34 cellular contexts compared by ENCODE assay signal in genomic region chr11:2722955-2723354, GRCh38.
"Had no signal": no experiment of that assay in that cellular context is flagged by ENCODE, and none has a peak within 500 bp of the region (broad histone marks: within the 10 kb centered on the region; RNA-seq: fewer than 3 reads in every experiment).

No MANE protein-coding gene starts in this region.

- H3K27me3 ChIP-seq: dorsolateral prefrontal cortex, gastroesophageal sphincter, heart right ventricle had no signal

- H3K27me3 Mint-ChIP-seq: activated CD4-positive, alpha-beta memory T cell treated with anti-CD3 and anti-CD28 coated beads, Interleukin-2, amount 10 ng/mL, durations not matched to agents 7 days and 5 days; activated CD4-positive, alpha-beta T cell treated with anti-CD3 and anti-CD28 coated beads, Interleukin-2, amount 10 ng/mL, durations not matched to agents 7 days and 5 days; activated naive CD8-positive, alpha-beta T cell; activated T-cell treated with anti-CD3 and anti-CD28 coated beads, Interleukin-2, amount 50 U/mL, for 24 hours; activated T-helper 17 cell treated with anti-CD3 and anti-CD28 coated beads, Interleukin-2, amount 50 U/mL, for 72 hours; dendritic cell treated with granulocyte-macrophage colony-stimulating factor and Interleukin-4, amounts not matched to agents 40 ng/mL and 50 ng/mL, for 4 days; T-helper 17 cell had no signal

- FAIRE-seq: astrocyte, bronchial epithelial cell had no signal

- H3K4me3 Mint-ChIP-seq: activated CD4-positive, alpha-beta memory T cell treated with anti-CD3 and anti-CD28 coated beads, Interleukin-2, amount 10 ng/mL, durations not matched to agents 7 days and 5 days; activated CD4-positive, alpha-beta T cell treated with anti-CD3 and anti-CD28 coated beads, Interleukin-2, amount 10 ng/mL, durations not matched to agents 7 days and 5 days; activated naive CD8-positive, alpha-beta T cell; activated T-cell treated with anti-CD3 and anti-CD28 coated beads, Interleukin-2, amount 50 U/mL, for 24 hours; activated T-helper 17 cell treated with anti-CD3 and anti-CD28 coated beads, Interleukin-2, amount 50 U/mL, for 72 hours; central memory CD8-positive, alpha-beta T cell; dendritic cell treated with granulocyte-macrophage colony-stimulating factor and Interleukin-4, amounts not matched to agents 40 ng/mL and 50 ng/mL, for 4 days; endodermal cell; T-helper 17 cell; T-helper 2 cell treated with Interferon-gamma antibody and Interleukin-4, amounts not matched to agents 5 μg/mL and 100 μg/mL, for 36 hours had no signal

- H3K4me1 Mint-ChIP-seq: activated CD4-positive, alpha-beta memory T cell treated with anti-CD3 and anti-CD28 coated beads, Interleukin-2, amount 10 ng/mL, durations not matched to agents 7 days and 5 days; activated CD4-positive, alpha-beta T cell treated with anti-CD3 and anti-CD28 coated beads, Interleukin-2, amount 10 ng/mL, durations not matched to agents 7 days and 5 days; activated T-helper 17 cell treated with anti-CD3 and anti-CD28 coated beads, Interleukin-2, amount 50 U/mL, for 72 hours; central memory CD8-positive, alpha-beta T cell had no signal

- H3K36me3 ChIP-seq: brain microvascular endothelial cell, gastroesophageal sphincter, heart right ventricle had no signal

- H3K9me3 Mint-ChIP-seq: activated CD4-positive, alpha-beta memory T cell treated with anti-CD3 and anti-CD28 coated beads, Interleukin-2, amount 10 ng/mL, durations not matched to agents 7 days and 5 days; activated CD4-positive, alpha-beta T cell treated with anti-CD3 and anti-CD28 coated beads, Interleukin-2, amount 10 ng/mL, durations not matched to agents 7 days and 5 days; activated T-cell treated with anti-CD3 and anti-CD28 coated beads, Interleukin-2, amount 50 U/mL, for 24 hours; activated T-helper 17 cell treated with anti-CD3 and anti-CD28 coated beads, Interleukin-2, amount 50 U/mL, for 72 hours; central memory CD8-positive, alpha-beta T cell; dendritic cell treated with granulocyte-macrophage colony-stimulating factor and Interleukin-4, amounts not matched to agents 40 ng/mL and 50 ng/mL, for 4 days; endodermal cell; T-helper 2 cell treated with Interferon-gamma antibody and Interleukin-4, amounts not matched to agents 5 μg/mL and 100 μg/mL, for 36 hours had no signal

- H3K4me3 ChIP-seq: coronary artery, dorsolateral prefrontal cortex, gastroesophageal sphincter, heart right ventricle had no signal

- DNase-seq: activated CD4-positive, alpha-beta memory T cell treated with anti-CD3 and anti-CD28 coated beads, Interleukin-2, amount 10 ng/mL, durations not matched to agents 7 days and 5 days; activated CD4-positive, alpha-beta T cell treated with anti-CD3 and anti-CD28 coated beads for 1 hour; activated CD4-positive, alpha-beta T cell treated with anti-CD3 and anti-CD28 coated beads for 4 hours; activated CD4-positive, alpha-beta T cell treated with anti-CD3 and anti-CD28 coated beads, Interleukin-2, amount 10 ng/mL, durations not matched to agents 7 days and 5 days; activated CD4-positive, alpha-beta T cell treated with anti-CD3 and anti-CD28 coated beads, Interleukin-2, amount 50 U/mL, for 4 hours; activated CD4-positive, CD25-positive, alpha-beta regulatory T cell; activated CD8-positive, alpha-beta memory T cell treated with anti-CD3 and anti-CD28 coated beads, Interleukin-2, amount 50 U/mL, for 48 hours; activated effector memory CD4-positive, alpha-beta T cell treated with Interleukin-2 at 50 U/mL for 16 hours; activated gamma-delta T cell treated with Interleukin-2 at 50 U/mL for 16 hours; activated naive CD4-positive, alpha-beta T cell treated with anti-CD3 and anti-CD28 coated beads, Interleukin-2, amount 50 U/mL, for 16 hours; activated naive CD4-positive, alpha-beta T cell treated with Interleukin-2 at 50 U/mL for 16 hours; activated T-cell treated with anti-CD3 and anti-CD28 coated beads for 4 hours; activated T-cell treated with anti-CD3 and anti-CD28 coated beads, Interleukin-2, amount 50 U/mL, for 24 hours; amniotic stem cell; anterior cingulate cortex; brain microvascular endothelial cell; dorsolateral prefrontal cortex; effector memory CD4-positive, alpha-beta T cell; endodermal cell; foreskin melanocyte; heart right ventricle; T-helper 1 cell; T-helper 17 cell; T1000 had no signal

- ATAC-seq: activated T-helper 17 cell treated with anti-CD3 and anti-CD28 coated beads, Interleukin-2, amount 50 U/mL, for 72 hours; esophagus mucosa; gastroesophageal sphincter; heart right ventricle; T-helper 17 cell had no signal

- H3K36me3 Mint-ChIP-seq: activated naive CD8-positive, alpha-beta T cell had no signal

- H3K27ac ChIP-seq: brain microvascular endothelial cell, coronary artery, dorsolateral prefrontal cortex, gastroesophageal sphincter, heart right ventricle had no signal

- H3K27ac Mint-ChIP-seq: activated CD4-positive, alpha-beta memory T cell treated with anti-CD3 and anti-CD28 coated beads, Interleukin-2, amount 10 ng/mL, durations not matched to agents 7 days and 5 days; activated CD4-positive, alpha-beta T cell treated with anti-CD3 and anti-CD28 coated beads, Interleukin-2, amount 10 ng/mL, durations not matched to agents 7 days and 5 days; activated naive CD8-positive, alpha-beta T cell; activated T-cell treated with anti-CD3 and anti-CD28 coated beads, Interleukin-2, amount 50 U/mL, for 24 hours; activated T-helper 17 cell treated with anti-CD3 and anti-CD28 coated beads, Interleukin-2, amount 50 U/mL, for 72 hours; dendritic cell treated with granulocyte-macrophage colony-stimulating factor and Interleukin-4, amounts not matched to agents 40 ng/mL and 50 ng/mL, for 4 days; endodermal cell; T-helper 2 cell treated with Interferon-gamma antibody and Interleukin-4, amounts not matched to agents 5 μg/mL and 100 μg/mL, for 36 hours had no signal

- H3K9me3 ChIP-seq: gastroesophageal sphincter, heart right ventricle had no signal
